Comparison of ENCODE assay signal across 9 cellular contexts in genomic region chr17:19260958-19261357, GRCh38. TPM values are rescaled to one million over a fixed set of nuclear protein-coding genes. Genes with fewer than 3 reads are reported as not detected.
DNase-seq lines count a peak whose midpoint lies in the region; ATAC-seq and TF ChIP-seq lines count a peak whose summit lies in the region.
"Had no signal": no experiment of that assay in that cellular context is flagged by ENCODE, and none has a peak within 500 bp of the region (broad histone marks: within the 10 kb centered on the region; RNA-seq: fewer than 3 reads in every experiment).

No MANE protein-coding gene starts in this region.

- intact Hi-C loops in lower leg skin (cut with DNase I; ENCODE audit: low total_unique reads) = no loop called here

- no peaks in the 10 kb centered on the region for H3K9me3 ChIP-seq in BE2C

- no peak overlapping the region for H3K4me3 ChIP-seq in BE2C (ENCODE audit: low read depth, low read length)
- H3K4me3 ChIP-seq in lower leg skin (ENCODE audit: low read depth, poor library complexity, severe bottlenecking) = no peak overlapping the region

- WGBS in lower leg skin, 2 donors = 52 to 60% methylated on average over 7 of the region's 7 CpGs

- H3K36me3 ChIP-seq in BE2C = no peaks in the 10 kb centered on the region

- TF ChIP-seq CTCF in BE2C (IDR thresholded peaks at IDR 0.05; ENCODE audit: low read depth, low read length) (0 out of 2 replicates have a peak, but pooled peaks have one; percentile 10), lower leg skin (IDR thresholded peaks at IDR 0.05) (no peak)

- no peak for DNase-seq in BE2C
- peak; percentile 59 for DNase-seq in HT-29 (ENCODE audit: low spot score)
- peak; percentile 65 for DNase-seq in RKO (ENCODE audit: low spot score)
- peak; percentile 34 for DNase-seq in kidney tubule cell (ENCODE audit: low spot score)
- no peak for DNase-seq in C1 segment of cervical spinal cord (lab: John Stamatoyannopoulos, UW)
- DNase-seq in OCI-M1 (lab: John Stamatoyannopoulos, UW) = no peak
- DNase-seq in lower leg skin (ENCODE audit: low spot score in 2 of 2) = no peak
- DNase-seq: activated naive CD4-positive, alpha-beta T cell treated with Interleukin-2 at 50 U/mL for 16 hours had no signal

- no peaks in the 10 kb centered on the region for H3K27me3 ChIP-seq in BE2C

- ATAC-seq in HG02884 (IDR thresholded peaks at IDR 0.05; ENCODE audit: unreplicated experiment) = no peak

- no peaks in the 10 kb centered on the region for H3K4me1 ChIP-seq in BE2C

- no peak for TF ChIP-seq POLR2A in lower leg skin (IDR thresholded peaks at IDR 0.05)

RNA-seq across cellular contexts. Expression of gene EPN2, which starts 23.8 kb away (rescaled TPM):
- polyA plus RNA-seq in BE2C (2012; ENCODE audit: insufficient read depth, insufficient read length, low read depth) = 12.0 TPM
- total RNA-seq in HT-29 (2014; rRNA removed; shearing (Covaris generic)) = 16.8 and 18.1 TPM in 2 replicates
- 100 to 1,000 TPM in 2 of 4 donors, 10 to 100 TPM in 2; 69.4 to 251 (median 96.3) TPM for total RNA-seq in lower leg skin

Comparison
In these comparisons a context has a peak if more than half of its experiments do, and no peak if none do; other contexts are left out.
1. DNase-seq: peak in HT-29 (single experiment), RKO (single experiment) and kidney tubule cell (single experiment); none in BE2C (single experiment), C1 segment of cervical spinal cord (0 of 14), OCI-M1 (single experiment) and lower leg skin (0 of 2).